ENCODE assay signal across 10 cellular contexts in genomic region chr2:143451622-143452021, GRCh38.
DNase-seq lines count a peak whose midpoint lies in the region; ATAC-seq and TF ChIP-seq lines count a peak whose summit lies in the region.
"Had no signal": no experiment of that assay in that cellular context is flagged by ENCODE, and none has a peak within 500 bp of the region (broad histone marks: within the 10 kb centered on the region; RNA-seq: fewer than 3 reads in every experiment).

No MANE protein-coding gene starts in this region.

- intact Hi-C loops in lower lobe of right lung (cut with DNase I): no loop called here

- POLR2A ChIA-PET in activated CD4-positive, alpha-beta T cell treated with anti-CD3 and anti-CD28 coated beads, Interleukin-2, amount 10 ng/mL, durations not matched to agents 7 days and 5 days (lab: Charles Lee): no interaction called here

- peaks cover 14% of the 10 kb centered on the region for H4K20me1 ChIP-seq in Loucy (ENCODE audit: insufficient read depth, low read length, poor library complexity, severe bottlenecking)
- no peaks in the 10 kb centered on the region for H4K20me1 ChIP-seq in hepatocyte (ENCODE audit: insufficient read depth, poor library complexity, severe bottlenecking)

- H3K4me2 ChIP-seq in Loucy (ENCODE audit: low read depth, low read length, poor library complexity, severe bottlenecking) (peak overlapping the region; percentile 38), hepatocyte (no peak overlapping the region)

- H3K9me3 ChIP-seq in Loucy (ENCODE audit: insufficient read depth, low read depth, low read length): no peaks in the 10 kb centered on the region
- no peaks in the 10 kb centered on the region for H3K9me3 ChIP-seq in hepatocyte (ENCODE audit: low read depth)
- no peaks in the 10 kb centered on the region for H3K9me3 ChIP-seq in lower lobe of right lung

- in situ Hi-C loops in GM13977 (cut with MboI; ENCODE audit: low pct_unique_long_range_greater_than_20kb, low sequenced_read_pairs, unreplicated experiment): no loop called here

- no peaks in the 10 kb centered on the region for H3K9me3 Mint-ChIP-seq in activated T-cell treated with anti-CD3 and anti-CD28 coated beads, Interleukin-2, amount 50 U/mL, for 24 hours
- no peaks in the 10 kb centered on the region for H3K9me3 Mint-ChIP-seq in activated CD4-positive, alpha-beta T cell treated with anti-CD3 and anti-CD28 coated beads, Interleukin-2, amount 10 ng/mL, durations not matched to agents 7 days and 5 days
- H3K9me3 Mint-ChIP-seq: T-helper 2 cell treated with Interferon-gamma antibody and Interleukin-4, amounts not matched to agents 5 μg/mL and 100 μg/mL, for 36 hours had no signal

- CTCF ChIA-PET in activated CD4-positive, alpha-beta T cell treated with anti-CD3 and anti-CD28 coated beads, Interleukin-2, amount 10 ng/mL, durations not matched to agents 7 days and 5 days (lab: Charles Lee): no interaction called here

- H3K4me1 ChIP-seq in Loucy (ENCODE audit: insufficient read depth, low read length, poor library complexity, severe bottlenecking) (peaks cover 23% of the 10 kb centered on the region), hepatocyte (ENCODE audit: insufficient read depth) (no peaks in the 10 kb centered on the region), lower lobe of right lung (no peaks in the 10 kb centered on the region)

- H3F3A ChIP-seq in Loucy (ENCODE audit: low read depth): no peaks in the 10 kb centered on the region

- H3K9ac ChIP-seq in Loucy (ENCODE audit: low read depth, low read length, poor library complexity, severe bottlenecking): no peak overlapping the region

- H3K27ac ChIP-seq in hepatocyte: no peak overlapping the region
- no peak overlapping the region for H3K27ac ChIP-seq in lower lobe of right lung

- no peak overlapping the region for H3K4me3 Mint-ChIP-seq in activated T-cell treated with anti-CD3 and anti-CD28 coated beads, Interleukin-2, amount 50 U/mL, for 24 hours
- no peak overlapping the region for H3K4me3 Mint-ChIP-seq in activated CD4-positive, alpha-beta T cell treated with anti-CD3 and anti-CD28 coated beads, Interleukin-2, amount 10 ng/mL, durations not matched to agents 7 days and 5 days
- H3K4me3 Mint-ChIP-seq: T-helper 2 cell treated with Interferon-gamma antibody and Interleukin-4, amounts not matched to agents 5 μg/mL and 100 μg/mL, for 36 hours had no signal

- 48% methylated on average over 2 of the region's 2 CpGs for WGBS in hepatocyte (ENCODE audit: low lambda C conversion rate, missing lambda C conversion rate)

- H3K27me3 ChIP-seq in Loucy (ENCODE audit: insufficient read depth, low read length, poor library complexity, severe bottlenecking) (no peaks in the 10 kb centered on the region), hepatocyte (no peaks in the 10 kb centered on the region), lower lobe of right lung (ENCODE audit: low read depth) (no peaks in the 10 kb centered on the region)

- H3K36me3 ChIP-seq in Loucy (ENCODE audit: insufficient read depth, low read length) (peaks cover 28% of the 10 kb centered on the region), hepatocyte (replicated peaks; ENCODE audit: insufficient read depth, low read depth) (no peaks in the 10 kb centered on the region), lower lobe of right lung (no peaks in the 10 kb centered on the region)

- H3K9me2 ChIP-seq in Loucy (replicated peaks; ENCODE audit: low read depth, low read length): no peaks in the 10 kb centered on the region
- H3K9me2 ChIP-seq in hepatocyte (replicated peaks; ENCODE audit: insufficient read depth): no peaks in the 10 kb centered on the region

- ATAC-seq in GM21825 (IDR thresholded peaks at IDR 0.05; ENCODE audit: unreplicated experiment) (peak; percentile 81), lower lobe of right lung (no peak)

- peaks cover 61% of the 10 kb centered on the region for H3K4me1 Mint-ChIP-seq in activated T-cell treated with anti-CD3 and anti-CD28 coated beads, Interleukin-2, amount 50 U/mL, for 24 hours (ENCODE audit: low read depth)
- H3K4me1 Mint-ChIP-seq in activated CD4-positive, alpha-beta T cell treated with anti-CD3 and anti-CD28 coated beads, Interleukin-2, amount 10 ng/mL, durations not matched to agents 7 days and 5 days: peaks cover 30% of the 10 kb centered on the region

- TF ChIP-seq CTCF in GM13977 (IDR thresholded peaks at IDR 0.05; ENCODE audit: extremely low read depth, insufficient read depth, missing control alignments): no peak
- no peak for TF ChIP-seq CTCF in Loucy (conservative IDR thresholded peaks at IDR 0.05; ENCODE audit: low read length)
- TF ChIP-seq CTCF in hepatocyte (IDR thresholded peaks at IDR 0.05; ENCODE audit: poor library complexity): no peak
- TF ChIP-seq CTCF in lower lobe of right lung (IDR thresholded peaks at IDR 0.05): no peak

- DNase-seq in GM13977 (ENCODE audit: low spot score) (peak; percentile 3), hepatocyte (ENCODE audit: low spot score) (peak; percentile 13), lower lobe of right lung (no peak), DMS53 (lab: John Stamatoyannopoulos, UW) (no peak)
- no peak for DNase-seq in activated T-cell treated with anti-CD3 and anti-CD28 coated beads, Interleukin-2, amount 50 U/mL, for 24 hours
- DNase-seq in activated CD4-positive, alpha-beta T cell treated with anti-CD3 and anti-CD28 coated beads, Interleukin-2, amount 10 ng/mL, durations not matched to agents 7 days and 5 days: no peak
- DNase-seq: effector CD4-positive, alpha-beta T cell had no signal

- H2AFZ ChIP-seq in Loucy (ENCODE audit: low read length): no peak overlapping the region
- H2AFZ ChIP-seq in hepatocyte: no peak overlapping the region

- no peak overlapping the region for H3K4me3 ChIP-seq in Loucy (ENCODE audit: low read length, poor library complexity, severe bottlenecking)
- H3K4me3 ChIP-seq in hepatocyte: no peak overlapping the region
- H3K4me3 ChIP-seq in lower lobe of right lung: no peak overlapping the region

- H3K79me2 ChIP-seq in Loucy (ENCODE audit: insufficient read depth, low read length) (no peaks in the 10 kb centered on the region), hepatocyte (no peaks in the 10 kb centered on the region)

- H3K36me3 Mint-ChIP-seq in activated T-cell treated with anti-CD3 and anti-CD28 coated beads, Interleukin-2, amount 50 U/mL, for 24 hours (ENCODE audit: low read depth): peaks cover 23% of the 10 kb centered on the region
- H3K36me3 Mint-ChIP-seq in activated CD4-positive, alpha-beta T cell treated with anti-CD3 and anti-CD28 coated beads, Interleukin-2, amount 10 ng/mL, durations not matched to agents 7 days and 5 days (ENCODE audit: low read depth): peaks cover 45% of the 10 kb centered on the region

- H3K27ac Mint-ChIP-seq in activated T-cell treated with anti-CD3 and anti-CD28 coated beads, Interleukin-2, amount 50 U/mL, for 24 hours: no peak overlapping the region
- H3K27ac Mint-ChIP-seq in activated CD4-positive, alpha-beta T cell treated with anti-CD3 and anti-CD28 coated beads, Interleukin-2, amount 10 ng/mL, durations not matched to agents 7 days and 5 days: no peak overlapping the region
- H3K27ac Mint-ChIP-seq: T-helper 2 cell treated with Interferon-gamma antibody and Interleukin-4, amounts not matched to agents 5 μg/mL and 100 μg/mL, for 36 hours had no signal

- H3K27me3 Mint-ChIP-seq in activated T-cell treated with anti-CD3 and anti-CD28 coated beads, Interleukin-2, amount 50 U/mL, for 24 hours: no peaks in the 10 kb centered on the region
- no peaks in the 10 kb centered on the region for H3K27me3 Mint-ChIP-seq in activated CD4-positive, alpha-beta T cell treated with anti-CD3 and anti-CD28 coated beads, Interleukin-2, amount 10 ng/mL, durations not matched to agents 7 days and 5 days

Comparison
In these comparisons a context has a peak if more than half of its experiments do, and no peak if none do; other contexts are left out.
1. DNase-seq: peak in GM13977 (single experiment) and hepatocyte (single experiment); none in lower lobe of right lung (single experiment), DMS53 (single experiment), activated T-cell treated with anti-CD3 and anti-CD28 coated beads, Interleukin-2, amount 50 U/mL, for 24 hours (single experiment) and activated CD4-positive, alpha-beta T cell treated with anti-CD3 and anti-CD28 coated beads, Interleukin-2, amount 10 ng/mL, durations not matched to agents 7 days and 5 days (single experiment).